25 cellular contexts compared by ENCODE assay signal in genomic region chr5:82355053-82355452, GRCh38.
"Had no signal": no experiment of that assay in that cellular context is flagged by ENCODE, and none has a peak within 500 bp of the region (broad histone marks: within the 10 kb centered on the region; RNA-seq: fewer than 3 reads in every experiment).

No MANE protein-coding gene starts in this region.

- H3K36me3 Mint-ChIP-seq: activated CD4-positive, alpha-beta memory T cell treated with anti-CD3 and anti-CD28 coated beads for 36 hours; activated naive CD8-positive, alpha-beta T cell treated with anti-CD3 and anti-CD28 coated beads for 36 hours; WTC11 had no signal

- H3K9me2 ChIP-seq: SK-N-SH had no signal

- H3K4me2 ChIP-seq: SK-N-SH had no signal

- H3K4me3 Mint-ChIP-seq: activated CD4-positive, alpha-beta memory T cell treated with anti-CD3 and anti-CD28 coated beads for 36 hours; activated naive CD4-positive, alpha-beta T cell treated with anti-CD3 and anti-CD28 coated beads, Interleukin-2, amount 10 ng/mL, durations not matched to agents 7 days and 5 days; activated naive CD8-positive, alpha-beta T cell treated with anti-CD3 and anti-CD28 coated beads for 36 hours; WTC11 had no signal

- H3K36me3 ChIP-seq: breast epithelium, Peyer's patch, SJCRH30 had no signal

- H3K27me3 Mint-ChIP-seq: activated CD4-positive, alpha-beta memory T cell treated with anti-CD3 and anti-CD28 coated beads for 36 hours; activated naive CD4-positive, alpha-beta T cell treated with anti-CD3 and anti-CD28 coated beads, Interleukin-2, amount 10 ng/mL, durations not matched to agents 7 days and 5 days; activated naive CD8-positive, alpha-beta T cell treated with anti-CD3 and anti-CD28 coated beads for 36 hours had no signal

- H3K4me1 ChIP-seq: breast epithelium, SJCRH30 had no signal

- H3K27me3 ChIP-seq: breast epithelium, Peyer's patch had no signal

- H3K4me3 ChIP-seq: breast epithelium, Peyer's patch, SJCRH30 had no signal

- H3K27ac Mint-ChIP-seq: activated CD4-positive, alpha-beta memory T cell treated with anti-CD3 and anti-CD28 coated beads for 36 hours; activated naive CD4-positive, alpha-beta T cell treated with anti-CD3 and anti-CD28 coated beads, Interleukin-2, amount 10 ng/mL, durations not matched to agents 7 days and 5 days; activated naive CD8-positive, alpha-beta T cell treated with anti-CD3 and anti-CD28 coated beads for 36 hours; activated T-helper 2 cell treated with anti-CD3 and anti-CD28 coated beads, Interferon-gamma antibody, Interleukin-2, Interleukin-4, amounts not matched to agents 10 μg/mL and 5 μg/mL and 100 μg/mL, durations not matched to agents 14 hours and 24 hours and 36 hours; WTC11 had no signal

- H3K9me3 Mint-ChIP-seq: activated CD4-positive, alpha-beta memory T cell treated with anti-CD3 and anti-CD28 coated beads for 36 hours; activated naive CD4-positive, alpha-beta T cell treated with anti-CD3 and anti-CD28 coated beads, Interleukin-2, amount 10 ng/mL, durations not matched to agents 7 days and 5 days; activated naive CD8-positive, alpha-beta T cell treated with anti-CD3 and anti-CD28 coated beads for 36 hours; activated T-helper 2 cell treated with anti-CD3 and anti-CD28 coated beads, Interferon-gamma antibody, Interleukin-2, Interleukin-4, amounts not matched to agents 10 μg/mL and 5 μg/mL and 100 μg/mL, durations not matched to agents 14 hours and 24 hours and 36 hours; WTC11 had no signal

- H3K27ac ChIP-seq: breast epithelium, Peyer's patch, RWPE1, SJCRH30 had no signal

- H3K9me3 ChIP-seq: breast epithelium, Peyer's patch, SJCRH30, SK-N-SH had no signal

- DNase-seq: activated CD4-positive, alpha-beta memory T cell treated with anti-CD3 and anti-CD28 coated beads for 36 hours; activated CD4-positive, alpha-beta T cell treated with anti-CD3 and anti-CD28 coated beads for 48 hours; activated CD4-positive, CD25-positive, alpha-beta regulatory T cell treated with anti-CD3 and anti-CD28 coated beads, Interleukin-2, amount 50 U/mL, for 72 hours; activated CD8-positive, alpha-beta memory T cell treated with anti-CD3 and anti-CD28 coated beads for 24 hours; activated gamma-delta T cell treated with Interleukin-2 at 50 U/mL for 16 hours; activated naive CD4-positive, alpha-beta T cell treated with anti-CD3 and anti-CD28 coated beads, Interleukin-2, amount 10 ng/mL, durations not matched to agents 7 days and 5 days; activated naive CD8-positive, alpha-beta T cell treated with anti-CD3 and anti-CD28 coated beads for 36 hours; activated T-cell treated with anti-CD3 and anti-CD28 coated beads for 4 hours; activated T-cell treated with anti-CD3 and anti-CD28 coated beads, Interleukin-2, amount 50 U/mL, for 48 hours; central memory CD4-positive, alpha-beta T cell; KBM-7; NCI-H1092; NCI-H1417; NCI-H2029; NCI-H510A treated with DMSO at 0.1 percent for 48 hours; NCI-H69; NK-92 treated with Interleukin-12 subunit alpha and Interleukin-12 subunit beta, amount 100 ng/mL, for 24 hours; Peyer's patch; SJCRH30; SK-N-SH; T-helper 9 cell had no signal

- ATAC-seq: WTC11 had no signal

- H3K9ac ChIP-seq: SK-N-SH had no signal
